Comparison of ENCODE assay signal across 6 cellular contexts in genomic region chr7:90131746-90132145, GRCh38. TPM values are rescaled to one million over a fixed set of nuclear protein-coding genes. Genes with fewer than 3 reads are reported as not detected.
"Had no signal": no experiment of that assay in that cellular context is flagged by ENCODE, and none has a peak within 500 bp of the region (broad histone marks: within the 10 kb centered on the region; RNA-seq: fewer than 3 reads in every experiment).

No MANE protein-coding gene starts in this region.

RNA-seq across cellular contexts. Expression of gene STEAP1, which starts 22.5 kb away (rescaled TPM):
- total RNA-seq: activated CD4-positive, alpha-beta T cell treated with anti-CD3 and anti-CD28 coated beads, Interleukin-2, amount 10 ng/mL, durations not matched to agents 7 days and 5 days; activated CD8-positive, alpha-beta T cell treated with anti-CD3 and anti-CD28 coated beads, Interleukin-2, amount 10 ng/mL, durations not matched to agents 7 days and 5 days; activated naive CD8-positive, alpha-beta T cell treated with anti-CD3 and anti-CD28 coated beads, Interleukin-2, amount 10 ng/mL, durations not matched to agents 7 days and 5 days; cardiac muscle cell; T-helper 17 cell; T-helper 2 cell treated with Interferon-gamma antibody and Interleukin-4, amounts not matched to agents 100 ng/mL and 5 ng/mL, for 36 hours had no signal
